Comparison of ENCODE assay signal across 10 cellular contexts in genomic region chr4:74473155-74473811, GRCh38. TPM values are rescaled to one million over a fixed set of nuclear protein-coding genes. Genes with fewer than 3 reads are reported as not detected.
A peak's percentile ranks its signal among the peaks of the same experiment; 100 is the strongest.
DNase-seq lines count a peak whose midpoint lies in the region; ATAC-seq and TF ChIP-seq lines count a peak whose summit lies in the region.
"Had no signal": no experiment of that assay in that cellular context is flagged by ENCODE, and none has a peak within 500 bp of the region (broad histone marks: within the 10 kb centered on the region; RNA-seq: fewer than 3 reads in every experiment).

No MANE protein-coding gene starts in this region.

- peaks cover 42% of the 10 kb centered on the region for H3K4me1 Mint-ChIP-seq in HFFc6 (ENCODE audit: low read depth)

- DNase-seq in HFFc6 (peak; percentile 80), brain pericyte (ENCODE audit: low read depth, low spot score) (peak; percentile 32), left ventricle myocardium superior (no peak), stromal cell of bone marrow (ENCODE audit: low read depth) (peak; percentile 55), NCI-H2171 (lab: John Stamatoyannopoulos, UW) (no peak), GM10266 (ENCODE audit: extremely low spot score) (no peak)
- no peak for DNase-seq in activated T-cell treated with anti-CD3 and anti-CD28 coated beads, Interleukin-2, amount 50 U/mL, for 1 hour
- DNase-seq: midbrain, NCI-H2081 treated with DMSO at 0.1 percent for 48 hours had no signal

- ATAC-seq in left ventricle myocardium superior (peak; percentile 92), HG02678 (IDR thresholded peaks at IDR 0.05; ENCODE audit: unreplicated experiment) (no peak)

- peak overlapping the region; percentile 77 for H3K27ac Mint-ChIP-seq in HFFc6

- no peaks in the 10 kb centered on the region for H3K36me3 Mint-ChIP-seq in HFFc6 (ENCODE audit: low read depth)

- H3K27me3 Mint-ChIP-seq in HFFc6 (ENCODE audit: insufficient read depth): no peaks in the 10 kb centered on the region

- intact Hi-C loops in left ventricle myocardium superior (cut with micrococcal nuclease): no loop called here

- H3K9me3 Mint-ChIP-seq in HFFc6: no peaks in the 10 kb centered on the region

- H3K4me3 Mint-ChIP-seq in HFFc6: peak overlapping the region; percentile 67

- TF ChIP-seq CTCF in HFFc6 (IDR thresholded peaks at IDR 0.05) (no peak), GM10266 (IDR thresholded peaks at IDR 0.05; ENCODE audit: control insufficient read depth, insufficient read depth, low read depth, missing control alignments) (no peak)

RNA-seq across cellular contexts. Expression of gene AREG, which starts 28.3 kb away (rescaled TPM):
- under 1 TPM in 5 of 6 experiments, not detected in 1; 0.24 to 0.70 (median 0.45) TPM for total RNA-seq in HFFc6 (2021; fragmentation: NEBNext Ultra II Directional; extraction: Animal tissue kit (Norgen Biotek cat#: 25700))
- total RNA-seq in left ventricle myocardium superior: 3.4 TPM

Comparison
In these comparisons a context has a peak if more than half of its experiments do, and no peak if none do; other contexts are left out.
1. DNase-seq: peak in HFFc6 (single experiment), brain pericyte (single experiment) and stromal cell of bone marrow (single experiment); none in left ventricle myocardium superior (single experiment), NCI-H2171 (single experiment), GM10266 (single experiment) and activated T-cell treated with anti-CD3 and anti-CD28 coated beads, Interleukin-2, amount 50 U/mL, for 1 hour (single experiment).